Comparison of ENCODE assay signal across 2 cellular contexts in the genomic region with DNA sequence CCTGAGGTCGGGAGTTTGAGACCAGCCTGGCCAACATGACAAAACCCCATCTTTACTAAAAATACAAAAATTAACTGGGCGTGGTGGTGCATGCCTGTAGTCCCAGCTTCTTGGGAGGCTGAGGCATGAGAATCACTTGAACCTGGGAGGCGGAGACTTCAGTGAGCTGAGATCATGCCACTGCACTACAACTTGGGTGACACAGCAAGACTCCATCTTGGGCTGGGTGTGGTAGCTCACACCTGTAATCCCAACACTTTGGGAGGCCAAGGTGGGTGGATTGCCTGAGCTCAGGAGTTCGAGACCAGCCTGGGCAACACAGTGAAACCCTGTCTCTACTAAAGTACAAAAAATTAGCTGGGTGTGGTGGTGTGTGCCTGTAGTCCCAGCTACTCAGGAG.
TF ChIP-seq lines count a peak whose summit lies in the region.
"Not testable (repeated sequence)": the region's sequence is repeated elsewhere in the genome, so short reads cannot be mapped to it uniquely, and the experiment has no call there.

No MANE protein-coding gene starts in this region.

TF ChIP-seq in HEK293, 187 proteins besides CTCF, POLR2A, EP300 and RAD21:
- 0 out of 2 replicates have a peak, but pooled peaks have one; percentile 16 for TF ChIP-seq KLF1 (tag by site-specific recombination; IDR thresholded peaks at IDR 0.05)

TF ChIP-seq in K562, 482 proteins besides CTCF, POLR2A, EP300 and RAD21:
- 0 out of 2 replicates have a peak, but pooled peaks have one; percentile 23 for TF ChIP-seq ZEB2 (IDR thresholded peaks at IDR 0.05)
- TF ChIP-seq ZNF316 (IDR thresholded peaks at IDR 0.05), result peak; percentile 47; the same call in 1 of the 2 replicates
- peak; percentile 54 for TF ChIP-seq NFE2 (IDR thresholded peaks at IDR 0.05; ENCODE audit: low read depth)
- peak; percentile 56 for TF ChIP-seq C11orf30 (IDR thresholded peaks at IDR 0.05; ENCODE audit: low read depth)
- not testable (repeated sequence) for TF ChIP-seq NR4A1 (CRISPR knock-in tag; IDR thresholded peaks at IDR 0.05)
- TF ChIP-seq NR4A1 (tag; IDR thresholded peaks at IDR 0.05), result 0 out of 2 replicates have a peak, but pooled peaks have one; percentile 27
